1 cellular context compared by ENCODE assay signal in the genomic region with DNA sequence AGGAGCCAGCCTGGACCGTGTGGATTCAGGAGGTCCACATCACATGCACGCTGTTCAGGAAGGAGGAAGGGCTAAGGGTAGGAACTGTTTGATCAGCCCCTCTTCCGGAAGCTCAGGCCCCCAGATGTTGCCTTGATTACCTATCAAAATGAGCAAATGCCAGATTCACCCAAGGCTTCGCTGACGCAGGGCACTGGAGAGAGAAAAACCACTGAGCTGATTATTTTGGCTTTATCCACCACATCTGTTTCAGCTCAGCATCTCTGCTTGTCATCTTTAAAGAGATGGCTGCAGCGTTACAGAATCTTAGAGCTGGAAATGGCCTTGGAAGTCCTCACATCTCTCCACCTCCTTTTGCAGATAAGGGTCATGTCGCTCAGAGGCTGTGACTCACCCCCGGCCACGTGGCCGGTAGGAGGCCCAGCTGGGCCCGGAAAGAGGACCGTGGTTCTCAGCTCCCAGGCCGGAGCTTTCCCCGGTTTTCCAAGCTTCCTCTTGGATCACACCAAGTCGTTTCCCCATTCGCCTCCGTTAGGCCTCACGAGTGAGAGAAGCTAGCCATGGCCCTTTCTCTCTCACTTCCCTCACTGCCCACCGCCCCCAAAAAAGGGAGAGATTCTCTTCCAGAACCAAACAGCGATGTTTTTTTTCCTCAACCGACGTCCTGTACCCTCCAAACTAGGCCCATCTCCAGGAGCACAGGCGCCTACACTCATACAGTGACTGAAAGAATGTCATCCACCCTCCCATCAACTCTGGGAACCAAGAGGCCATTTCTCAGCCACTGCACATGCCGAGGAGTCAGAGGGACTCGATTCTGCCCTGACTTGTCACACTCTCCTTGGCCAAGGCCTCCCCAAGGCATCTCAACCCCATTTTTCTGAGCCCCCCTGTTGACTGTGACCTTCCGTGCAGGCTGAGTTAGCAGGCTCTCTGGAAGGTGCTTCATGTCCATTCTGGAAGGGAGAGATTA.
TF ChIP-seq lines count a peak whose summit lies in the region.

No MANE protein-coding gene starts in this region.

TF ChIP-seq in K562, 482 proteins besides CTCF, POLR2A, EP300 and RAD21 (continued from another document and continues in another):
- TF ChIP-seq, protein P1, sequence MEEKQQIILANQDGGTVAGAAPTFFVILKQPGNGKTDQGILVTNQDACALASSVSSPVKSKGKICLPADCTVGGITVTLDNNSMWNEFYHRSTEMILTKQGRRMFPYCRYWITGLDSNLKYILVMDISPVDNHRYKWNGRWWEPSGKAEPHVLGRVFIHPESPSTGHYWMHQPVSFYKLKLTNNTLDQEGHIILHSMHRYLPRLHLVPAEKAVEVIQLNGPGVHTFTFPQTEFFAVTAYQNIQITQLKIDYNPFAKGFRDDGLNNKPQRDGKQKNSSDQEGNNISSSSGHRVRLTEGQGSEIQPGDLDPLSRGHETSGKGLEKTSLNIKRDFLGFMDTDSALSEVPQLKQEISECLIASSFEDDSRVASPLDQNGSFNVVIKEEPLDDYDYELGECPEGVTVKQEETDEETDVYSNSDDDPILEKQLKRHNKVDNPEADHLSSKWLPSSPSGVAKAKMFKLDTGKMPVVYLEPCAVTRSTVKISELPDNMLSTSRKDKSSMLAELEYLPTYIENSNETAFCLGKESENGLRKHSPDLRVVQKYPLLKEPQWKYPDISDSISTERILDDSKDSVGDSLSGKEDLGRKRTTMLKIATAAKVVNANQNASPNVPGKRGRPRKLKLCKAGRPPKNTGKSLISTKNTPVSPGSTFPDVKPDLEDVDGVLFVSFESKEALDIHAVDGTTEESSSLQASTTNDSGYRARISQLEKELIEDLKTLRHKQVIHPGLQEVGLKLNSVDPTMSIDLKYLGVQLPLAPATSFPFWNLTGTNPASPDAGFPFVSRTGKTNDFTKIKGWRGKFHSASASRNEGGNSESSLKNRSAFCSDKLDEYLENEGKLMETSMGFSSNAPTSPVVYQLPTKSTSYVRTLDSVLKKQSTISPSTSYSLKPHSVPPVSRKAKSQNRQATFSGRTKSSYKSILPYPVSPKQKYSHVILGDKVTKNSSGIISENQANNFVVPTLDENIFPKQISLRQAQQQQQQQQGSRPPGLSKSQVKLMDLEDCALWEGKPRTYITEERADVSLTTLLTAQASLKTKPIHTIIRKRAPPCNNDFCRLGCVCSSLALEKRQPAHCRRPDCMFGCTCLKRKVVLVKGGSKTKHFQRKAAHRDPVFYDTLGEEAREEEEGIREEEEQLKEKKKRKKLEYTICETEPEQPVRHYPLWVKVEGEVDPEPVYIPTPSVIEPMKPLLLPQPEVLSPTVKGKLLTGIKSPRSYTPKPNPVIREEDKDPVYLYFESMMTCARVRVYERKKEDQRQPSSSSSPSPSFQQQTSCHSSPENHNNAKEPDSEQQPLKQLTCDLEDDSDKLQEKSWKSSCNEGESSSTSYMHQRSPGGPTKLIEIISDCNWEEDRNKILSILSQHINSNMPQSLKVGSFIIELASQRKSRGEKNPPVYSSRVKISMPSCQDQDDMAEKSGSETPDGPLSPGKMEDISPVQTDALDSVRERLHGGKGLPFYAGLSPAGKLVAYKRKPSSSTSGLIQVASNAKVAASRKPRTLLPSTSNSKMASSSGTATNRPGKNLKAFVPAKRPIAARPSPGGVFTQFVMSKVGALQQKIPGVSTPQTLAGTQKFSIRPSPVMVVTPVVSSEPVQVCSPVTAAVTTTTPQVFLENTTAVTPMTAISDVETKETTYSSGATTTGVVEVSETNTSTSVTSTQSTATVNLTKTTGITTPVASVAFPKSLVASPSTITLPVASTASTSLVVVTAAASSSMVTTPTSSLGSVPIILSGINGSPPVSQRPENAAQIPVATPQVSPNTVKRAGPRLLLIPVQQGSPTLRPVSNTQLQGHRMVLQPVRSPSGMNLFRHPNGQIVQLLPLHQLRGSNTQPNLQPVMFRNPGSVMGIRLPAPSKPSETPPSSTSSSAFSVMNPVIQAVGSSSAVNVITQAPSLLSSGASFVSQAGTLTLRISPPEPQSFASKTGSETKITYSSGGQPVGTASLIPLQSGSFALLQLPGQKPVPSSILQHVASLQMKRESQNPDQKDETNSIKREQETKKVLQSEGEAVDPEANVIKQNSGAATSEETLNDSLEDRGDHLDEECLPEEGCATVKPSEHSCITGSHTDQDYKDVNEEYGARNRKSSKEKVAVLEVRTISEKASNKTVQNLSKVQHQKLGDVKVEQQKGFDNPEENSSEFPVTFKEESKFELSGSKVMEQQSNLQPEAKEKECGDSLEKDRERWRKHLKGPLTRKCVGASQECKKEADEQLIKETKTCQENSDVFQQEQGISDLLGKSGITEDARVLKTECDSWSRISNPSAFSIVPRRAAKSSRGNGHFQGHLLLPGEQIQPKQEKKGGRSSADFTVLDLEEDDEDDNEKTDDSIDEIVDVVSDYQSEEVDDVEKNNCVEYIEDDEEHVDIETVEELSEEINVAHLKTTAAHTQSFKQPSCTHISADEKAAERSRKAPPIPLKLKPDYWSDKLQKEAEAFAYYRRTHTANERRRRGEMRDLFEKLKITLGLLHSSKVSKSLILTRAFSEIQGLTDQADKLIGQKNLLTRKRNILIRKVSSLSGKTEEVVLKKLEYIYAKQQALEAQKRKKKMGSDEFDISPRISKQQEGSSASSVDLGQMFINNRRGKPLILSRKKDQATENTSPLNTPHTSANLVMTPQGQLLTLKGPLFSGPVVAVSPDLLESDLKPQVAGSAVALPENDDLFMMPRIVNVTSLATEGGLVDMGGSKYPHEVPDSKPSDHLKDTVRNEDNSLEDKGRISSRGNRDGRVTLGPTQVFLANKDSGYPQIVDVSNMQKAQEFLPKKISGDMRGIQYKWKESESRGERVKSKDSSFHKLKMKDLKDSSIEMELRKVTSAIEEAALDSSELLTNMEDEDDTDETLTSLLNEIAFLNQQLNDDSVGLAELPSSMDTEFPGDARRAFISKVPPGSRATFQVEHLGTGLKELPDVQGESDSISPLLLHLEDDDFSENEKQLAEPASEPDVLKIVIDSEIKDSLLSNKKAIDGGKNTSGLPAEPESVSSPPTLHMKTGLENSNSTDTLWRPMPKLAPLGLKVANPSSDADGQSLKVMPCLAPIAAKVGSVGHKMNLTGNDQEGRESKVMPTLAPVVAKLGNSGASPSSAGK (IDR thresholded peaks at IDR 0.05), result peak; percentile 97
- TF ChIP-seq ASH1L (IDR thresholded peaks at IDR 0.05; ENCODE audit: borderline replicate concordance, low read depth, partially characterized antibody), result no peak
- TF ChIP-seq KDM4B (IDR thresholded peaks at IDR 0.05; ENCODE audit: borderline replicate concordance in 2 of 2, low read depth in 1 of 2), result no peak
- no peak for TF ChIP-seq ZNF24 (IDR thresholded peaks at IDR 0.05)
- TF ChIP-seq, protein P2, sequence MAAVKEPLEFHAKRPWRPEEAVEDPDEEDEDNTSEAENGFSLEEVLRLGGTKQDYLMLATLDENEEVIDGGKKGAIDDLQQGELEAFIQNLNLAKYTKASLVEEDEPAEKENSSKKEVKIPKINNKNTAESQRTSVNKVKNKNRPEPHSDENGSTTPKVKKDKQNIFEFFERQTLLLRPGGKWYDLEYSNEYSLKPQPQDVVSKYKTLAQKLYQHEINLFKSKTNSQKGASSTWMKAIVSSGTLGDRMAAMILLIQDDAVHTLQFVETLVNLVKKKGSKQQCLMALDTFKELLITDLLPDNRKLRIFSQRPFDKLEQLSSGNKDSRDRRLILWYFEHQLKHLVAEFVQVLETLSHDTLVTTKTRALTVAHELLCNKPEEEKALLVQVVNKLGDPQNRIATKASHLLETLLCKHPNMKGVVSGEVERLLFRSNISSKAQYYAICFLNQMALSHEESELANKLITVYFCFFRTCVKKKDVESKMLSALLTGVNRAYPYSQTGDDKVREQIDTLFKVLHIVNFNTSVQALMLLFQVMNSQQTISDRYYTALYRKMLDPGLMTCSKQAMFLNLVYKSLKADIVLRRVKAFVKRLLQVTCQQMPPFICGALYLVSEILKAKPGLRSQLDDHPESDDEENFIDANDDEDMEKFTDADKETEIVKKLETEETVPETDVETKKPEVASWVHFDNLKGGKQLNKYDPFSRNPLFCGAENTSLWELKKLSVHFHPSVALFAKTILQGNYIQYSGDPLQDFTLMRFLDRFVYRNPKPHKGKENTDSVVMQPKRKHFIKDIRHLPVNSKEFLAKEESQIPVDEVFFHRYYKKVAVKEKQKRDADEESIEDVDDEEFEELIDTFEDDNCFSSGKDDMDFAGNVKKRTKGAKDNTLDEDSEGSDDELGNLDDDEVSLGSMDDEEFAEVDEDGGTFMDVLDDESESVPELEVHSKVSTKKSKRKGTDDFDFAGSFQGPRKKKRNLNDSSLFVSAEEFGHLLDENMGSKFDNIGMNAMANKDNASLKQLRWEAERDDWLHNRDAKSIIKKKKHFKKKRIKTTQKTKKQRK (IDR thresholded peaks at IDR 0.05; ENCODE audit: borderline replicate concordance, low read depth, low read length), result no peak
- no peak; the same call in 1 of the 2 replicates for TF ChIP-seq ZNF134 (CRISPR knock-in tag; conservative IDR thresholded peaks at IDR 0.05)
- TF ChIP-seq, protein P3, sequence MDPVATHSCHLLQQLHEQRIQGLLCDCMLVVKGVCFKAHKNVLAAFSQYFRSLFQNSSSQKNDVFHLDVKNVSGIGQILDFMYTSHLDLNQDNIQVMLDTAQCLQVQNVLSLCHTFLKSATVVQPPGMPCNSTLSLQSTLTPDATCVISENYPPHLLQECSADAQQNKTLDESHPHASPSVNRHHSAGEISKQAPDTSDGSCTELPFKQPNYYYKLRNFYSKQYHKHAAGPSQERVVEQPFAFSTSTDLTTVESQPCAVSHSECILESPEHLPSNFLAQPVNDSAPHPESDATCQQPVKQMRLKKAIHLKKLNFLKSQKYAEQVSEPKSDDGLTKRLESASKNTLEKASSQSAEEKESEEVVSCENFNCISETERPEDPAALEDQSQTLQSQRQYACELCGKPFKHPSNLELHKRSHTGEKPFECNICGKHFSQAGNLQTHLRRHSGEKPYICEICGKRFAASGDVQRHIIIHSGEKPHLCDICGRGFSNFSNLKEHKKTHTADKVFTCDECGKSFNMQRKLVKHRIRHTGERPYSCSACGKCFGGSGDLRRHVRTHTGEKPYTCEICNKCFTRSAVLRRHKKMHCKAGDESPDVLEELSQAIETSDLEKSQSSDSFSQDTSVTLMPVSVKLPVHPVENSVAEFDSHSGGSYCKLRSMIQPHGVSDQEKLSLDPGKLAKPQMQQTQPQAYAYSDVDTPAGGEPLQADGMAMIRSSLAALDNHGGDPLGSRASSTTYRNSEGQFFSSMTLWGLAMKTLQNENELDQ (CRISPR knock-in tag; IDR thresholded peaks at IDR 0.05; ENCODE audit: borderline replicate concordance), result no peak
- TF ChIP-seq, protein P4, sequence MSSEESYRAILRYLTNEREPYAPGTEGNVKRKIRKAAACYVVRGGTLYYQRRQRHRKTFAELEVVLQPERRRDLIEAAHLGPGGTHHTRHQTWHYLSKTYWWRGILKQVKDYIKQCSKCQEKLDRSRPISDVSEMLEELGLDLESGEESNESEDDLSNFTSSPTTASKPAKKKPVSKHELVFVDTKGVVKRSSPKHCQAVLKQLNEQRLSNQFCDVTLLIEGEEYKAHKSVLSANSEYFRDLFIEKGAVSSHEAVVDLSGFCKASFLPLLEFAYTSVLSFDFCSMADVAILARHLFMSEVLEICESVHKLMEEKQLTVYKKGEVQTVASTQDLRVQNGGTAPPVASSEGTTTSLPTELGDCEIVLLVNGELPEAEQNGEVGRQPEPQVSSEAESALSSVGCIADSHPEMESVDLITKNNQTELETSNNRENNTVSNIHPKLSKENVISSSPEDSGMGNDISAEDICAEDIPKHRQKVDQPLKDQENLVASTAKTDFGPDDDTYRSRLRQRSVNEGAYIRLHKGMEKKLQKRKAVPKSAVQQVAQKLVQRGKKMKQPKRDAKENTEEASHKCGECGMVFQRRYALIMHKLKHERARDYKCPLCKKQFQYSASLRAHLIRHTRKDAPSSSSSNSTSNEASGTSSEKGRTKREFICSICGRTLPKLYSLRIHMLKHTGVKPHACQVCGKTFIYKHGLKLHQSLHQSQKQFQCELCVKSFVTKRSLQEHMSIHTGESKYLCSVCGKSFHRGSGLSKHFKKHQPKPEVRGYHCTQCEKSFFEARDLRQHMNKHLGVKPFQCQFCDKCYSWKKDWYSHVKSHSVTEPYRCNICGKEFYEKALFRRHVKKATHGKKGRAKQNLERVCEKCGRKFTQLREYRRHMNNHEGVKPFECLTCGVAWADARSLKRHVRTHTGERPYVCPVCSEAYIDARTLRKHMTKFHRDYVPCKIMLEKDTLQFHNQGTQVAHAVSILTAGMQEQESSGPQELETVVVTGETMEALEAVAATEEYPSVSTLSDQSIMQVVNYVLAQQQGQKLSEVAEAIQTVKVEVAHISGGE (CRISPR knock-in tag; IDR thresholded peaks at IDR 0.05), result peak in 1 of 3 experiments; percentile 67; a peak in 2 of 6 replicates
- no peak for TF ChIP-seq ZNF239 (CRISPR knock-in tag; IDR thresholded peaks at IDR 0.05)
- peak; percentile 61; the same call in 1 of the 2 replicates for TF ChIP-seq HDAC8 (tag; IDR thresholded peaks at IDR 0.05)
- no peak for TF ChIP-seq ADNP (tag; IDR thresholded peaks at IDR 0.05)
- TF ChIP-seq L3MBTL2 (IDR thresholded peaks at IDR 0.05), result peak; percentile 99
- TF ChIP-seq, protein P5, sequence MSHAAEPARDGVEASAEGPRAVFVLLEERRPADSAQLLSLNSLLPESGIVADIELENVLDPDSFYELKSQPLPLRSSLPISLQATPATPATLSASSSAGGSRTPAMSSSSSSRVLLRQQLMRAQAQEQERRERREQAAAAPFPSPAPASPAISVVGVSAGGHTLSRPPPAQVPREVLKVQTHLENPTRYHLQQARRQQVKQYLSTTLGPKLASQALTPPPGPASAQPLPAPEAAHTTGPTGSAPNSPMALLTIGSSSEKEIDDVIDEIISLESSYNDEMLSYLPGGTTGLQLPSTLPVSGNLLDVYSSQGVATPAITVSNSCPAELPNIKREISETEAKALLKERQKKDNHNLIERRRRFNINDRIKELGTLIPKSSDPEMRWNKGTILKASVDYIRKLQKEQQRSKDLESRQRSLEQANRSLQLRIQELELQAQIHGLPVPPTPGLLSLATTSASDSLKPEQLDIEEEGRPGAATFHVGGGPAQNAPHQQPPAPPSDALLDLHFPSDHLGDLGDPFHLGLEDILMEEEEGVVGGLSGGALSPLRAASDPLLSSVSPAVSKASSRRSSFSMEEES (CRISPR knock-in tag; IDR thresholded peaks at IDR 0.05), result no peak
- TF ChIP-seq ZNF445 (CRISPR knock-in tag; IDR thresholded peaks at IDR 0.05; ENCODE audit: low read depth), result no peak
- TF ChIP-seq PRPF4 (IDR thresholded peaks at IDR 0.05; ENCODE audit: insufficient read depth, low read depth, low read length, poor library complexity, severe bottlenecking), result no peak
- TF ChIP-seq HSF4 (CRISPR knock-in tag; IDR thresholded peaks at IDR 0.05; ENCODE audit: borderline replicate concordance), result no peak
- TF ChIP-seq PHF8 (IDR thresholded peaks at IDR 0.05; ENCODE audit: borderline replicate concordance, low read length), result peak; percentile 42; the same call in 1 of the 2 replicates
- TF ChIP-seq HOXB6 (CRISPR knock-in tag; IDR thresholded peaks at IDR 0.05; ENCODE audit: borderline replicate concordance), result no peak
- TF ChIP-seq KDM2B (CRISPR knock-in tag; IDR thresholded peaks at IDR 0.05), result no peak
- peak; percentile 59 for TF ChIP-seq RBFOX2 (IDR thresholded peaks at IDR 0.05; ENCODE audit: low read depth, low read length)
- no peak for TF ChIP-seq HDAC1 (IDR thresholded peaks at IDR 0.05)
- TF ChIP-seq ZBTB8A (IDR thresholded peaks at IDR 0.05; ENCODE audit: partially characterized antibody), result no peak
- TF ChIP-seq ELF2 (CRISPR knock-in tag; IDR thresholded peaks at IDR 0.05), result no peak
